1 cellular context compared by ENCODE assay signal in the genomic region with DNA sequence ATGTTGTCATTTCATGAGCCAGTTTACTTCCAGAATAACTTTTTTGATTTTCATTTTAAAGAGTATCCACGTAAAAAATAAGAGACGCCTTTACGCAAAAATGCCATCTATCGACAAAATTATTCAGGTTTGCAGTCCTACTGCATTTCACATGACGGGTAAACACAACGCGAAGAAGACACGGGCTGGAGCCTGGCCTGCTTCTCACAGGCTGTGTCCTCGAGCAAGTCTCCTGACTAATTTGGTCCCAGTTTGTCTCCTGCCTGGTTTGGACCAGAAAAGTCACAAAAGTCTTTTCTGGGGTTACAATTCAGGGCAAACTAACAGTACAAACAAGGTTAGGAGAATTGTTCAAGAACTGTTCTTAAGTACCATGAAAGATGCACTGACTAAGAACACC.
TF ChIP-seq lines count a peak whose summit lies in the region.

No MANE protein-coding gene starts in this region.

TF ChIP-seq in SK-N-SH treated with all-trans-retinoic acid at 6 μM for 48 hours, 23 proteins besides CTCF, POLR2A, EP300 and RAD21 (continued from another document):
- TF ChIP-seq, protein P1, sequence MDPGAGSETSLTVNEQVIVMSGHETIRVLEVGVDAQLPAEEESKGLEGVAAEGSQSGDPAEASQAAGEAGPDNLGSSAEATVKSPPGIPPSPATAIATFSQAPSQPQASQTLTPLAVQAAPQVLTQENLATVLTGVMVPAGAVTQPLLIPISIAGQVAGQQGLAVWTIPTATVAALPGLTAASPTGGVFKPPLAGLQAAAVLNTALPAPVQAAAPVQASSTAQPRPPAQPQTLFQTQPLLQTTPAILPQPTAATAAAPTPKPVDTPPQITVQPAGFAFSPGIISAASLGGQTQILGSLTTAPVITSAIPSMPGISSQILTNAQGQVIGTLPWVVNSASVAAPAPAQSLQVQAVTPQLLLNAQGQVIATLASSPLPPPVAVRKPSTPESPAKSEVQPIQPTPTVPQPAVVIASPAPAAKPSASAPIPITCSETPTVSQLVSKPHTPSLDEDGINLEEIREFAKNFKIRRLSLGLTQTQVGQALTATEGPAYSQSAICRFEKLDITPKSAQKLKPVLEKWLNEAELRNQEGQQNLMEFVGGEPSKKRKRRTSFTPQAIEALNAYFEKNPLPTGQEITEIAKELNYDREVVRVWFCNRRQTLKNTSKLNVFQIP (CRISPR knock-in tag; IDR thresholded peaks at IDR 0.05; ENCODE audit: borderline replicate concordance, low read depth): no peak
- no peak for TF ChIP-seq ARNTL (CRISPR knock-in tag; IDR thresholded peaks at IDR 0.05; ENCODE audit: borderline replicate concordance, low read depth)
- no peak for TF ChIP-seq ZC3H10 (CRISPR knock-in tag; IDR thresholded peaks at IDR 0.05)
- TF ChIP-seq ZNF565 (CRISPR knock-in tag; conservative IDR thresholded peaks at IDR 0.05; ENCODE audit: low read depth): no peak
- TF ChIP-seq TCF4 (CRISPR knock-in tag; IDR thresholded peaks at IDR 0.05; ENCODE audit: borderline replicate concordance): no peak
- TF ChIP-seq OSR1 (CRISPR knock-in tag; IDR thresholded peaks at IDR 0.05): no peak
- TF ChIP-seq CSRNP3 (CRISPR knock-in tag; IDR thresholded peaks at IDR 0.05): no peak
